ENCODE assay signal across 16 cellular contexts in genomic region chr6:54802775-54803631, GRCh38. TPM values are rescaled to one million over a fixed set of nuclear protein-coding genes. Genes with fewer than 3 reads are reported as not detected.
A peak's percentile ranks its signal among the peaks of the same experiment; 100 is the strongest.
DNase-seq lines count a peak whose midpoint lies in the region; ATAC-seq, FAIRE-seq and TF ChIP-seq lines count a peak whose summit lies in the region.
"Had no signal": no experiment of that assay in that cellular context is flagged by ENCODE, and none has a peak within 500 bp of the region (broad histone marks: within the 10 kb centered on the region; RNA-seq: fewer than 3 reads in every experiment).

No MANE protein-coding gene starts in this region.

- DNase-seq in AG09319 (ENCODE audit: extremely low read depth, low read depth) = peak; percentile 1
- DNase-seq in HTR-8/SVneo (ENCODE audit: insufficient read length, low spot score) = peak; percentile 24
- peak; percentile 61 for DNase-seq in astrocyte (ENCODE audit: low read depth)
- DNase-seq in keratinocyte (ENCODE audit: low read depth, low spot score) = no peak
- no peak for DNase-seq in NCI-H2196 (lab: John Stamatoyannopoulos, UW; ENCODE audit: unreplicated experiment)
- no peak for DNase-seq in spleen
- DNase-seq in left lobe of liver (ENCODE audit: low spot score) = no peak
- DNase-seq in middle frontal gyrus (ENCODE audit: extremely low spot score, low spot score) = no peak
- DNase-seq: CD4-positive, CD25-positive, alpha-beta regulatory T cell; heart left ventricle; naive B cell; NCI-H510A treated with DMSO at 0.1 percent for 48 hours; T-cell had no signal

- H3K4me2 ChIP-seq in astrocyte (ENCODE audit: low read length) = no peak overlapping the region
- no peak overlapping the region for H3K4me2 ChIP-seq in keratinocyte (ENCODE audit: control insufficient read depth, extremely low read depth, insufficient read depth, low read depth, low read length)

- H3K4me1 Mint-ChIP-seq in astrocyte (ENCODE audit: low read depth, unreplicated experiment) = peaks cover 19% of the 10 kb centered on the region
- H3K4me1 Mint-ChIP-seq: CD4-positive, CD25-positive, alpha-beta regulatory T cell; central memory CD8-positive, alpha-beta T cell; naive B cell; T-cell had no signal

- TF ChIP-seq CTCF in AG09319 (IDR thresholded peaks at IDR 0.05; ENCODE audit: low read depth, low read length) (no peak), astrocyte (IDR thresholded peaks at IDR 0.05; ENCODE audit: insufficient read depth, low read depth, low read length) (no peak), keratinocyte (optimal IDR thresholded peaks at IDR 0.05 in 1 of 3, IDR thresholded peaks at IDR 0.05 in 1 of 3, conservative IDR thresholded peaks at IDR 0.05 in 1 of 3; ENCODE audit: extremely low read depth in 1 of 3, insufficient read depth in 2 of 3, low read length in 3 of 3) (no peak), spleen (IDR thresholded peaks at IDR 0.05 in 8 of 11, conservative IDR thresholded peaks at IDR 0.05 in 3 of 11) (no peak)

- 57 to 70% (median 64%) methylated on average over 5 of the region's 5 CpGs for WGBS in spleen, 5 donors

- peaks cover 4% of the 10 kb centered on the region for H3K9me3 Mint-ChIP-seq in astrocyte (ENCODE audit: unreplicated experiment)

- H3K27ac ChIP-seq in astrocyte (ENCODE audit: low read depth, low read length) = no peak overlapping the region
- H3K27ac ChIP-seq in keratinocyte (ENCODE audit: control insufficient read depth, insufficient read depth, low read length) = no peak overlapping the region
- no peak overlapping the region for H3K27ac ChIP-seq in spleen
- H3K27ac ChIP-seq: heart left ventricle had no signal

- H3K36me3 ChIP-seq in astrocyte (ENCODE audit: insufficient read depth, low read length) (no peaks in the 10 kb centered on the region), keratinocyte (ENCODE audit: control insufficient read depth in 2 of 2, extremely low read depth in 1 of 2, insufficient read depth in 2 of 2, low read length in 2 of 2) (no peaks in the 10 kb centered on the region), spleen (no peaks in the 10 kb centered on the region)
- H3K36me3 ChIP-seq: heart left ventricle had no signal

- no peaks in the 10 kb centered on the region for H3K27me3 Mint-ChIP-seq in astrocyte (ENCODE audit: low read depth, unreplicated experiment)
- H3K27me3 Mint-ChIP-seq: CD4-positive, CD25-positive, alpha-beta regulatory T cell; central memory CD8-positive, alpha-beta T cell; naive B cell; stimulated activated naive CD8-positive, alpha-beta T cell treated with anti-CD3 and anti-CD28 coated beads, Interleukin-15, Interleukin-2, amounts not matched to agents 100 ng/mL and 50 ng/mL, for 24 hours; T-cell had no signal

- peak overlapping the region; percentile 3 for H3K27ac Mint-ChIP-seq in astrocyte (ENCODE audit: unreplicated experiment)
- H3K27ac Mint-ChIP-seq: CD4-positive, CD25-positive, alpha-beta regulatory T cell; naive B cell; stimulated activated naive CD8-positive, alpha-beta T cell treated with anti-CD3 and anti-CD28 coated beads, Interleukin-15, Interleukin-2, amounts not matched to agents 100 ng/mL and 50 ng/mL, for 24 hours; T-cell had no signal

- H3K9ac ChIP-seq in astrocyte (ENCODE audit: low read length) (no peak overlapping the region), keratinocyte (ENCODE audit: control insufficient read depth, extremely low read depth, insufficient read depth, low read length) (no peak overlapping the region)

- H3K27me3 ChIP-seq in astrocyte (ENCODE audit: insufficient read depth, low read length) (no peaks in the 10 kb centered on the region), keratinocyte (ENCODE audit: control insufficient read depth, extremely low read depth, insufficient read depth, low read length) (no peaks in the 10 kb centered on the region), spleen (replicated peaks in 1 of 7) (no peaks in the 10 kb centered on the region)
- H3K27me3 ChIP-seq: heart left ventricle had no signal

- H3K9me1 ChIP-seq in keratinocyte (ENCODE audit: control insufficient read depth, extremely low read depth, insufficient read depth, low read length) = no peaks in the 10 kb centered on the region

- intact Hi-C loops in spleen (cut with DNase I; ENCODE audit: low total_unique reads) = no loop called here

- FAIRE-seq in HTR-8/SVneo (lab: Jason Lieb, UNC) = no peak
- no peak for FAIRE-seq in astrocyte (lab: Jason Lieb, UNC)
- FAIRE-seq in keratinocyte (lab: Jason Lieb, UNC) = peak; percentile 96
- FAIRE-seq: GM12878 had no signal

- H3K4me3 Mint-ChIP-seq in astrocyte (ENCODE audit: unreplicated experiment) = no peak overlapping the region
- H3K4me3 Mint-ChIP-seq: central memory CD8-positive, alpha-beta T cell; naive B cell; stimulated activated naive CD8-positive, alpha-beta T cell treated with anti-CD3 and anti-CD28 coated beads, Interleukin-15, Interleukin-2, amounts not matched to agents 100 ng/mL and 50 ng/mL, for 24 hours; T-cell had no signal

- ATAC-seq in left lobe of liver = no peak
- ATAC-seq: GM12878, T-cell had no signal

- no peaks in the 10 kb centered on the region for H3K79me2 ChIP-seq in astrocyte (ENCODE audit: insufficient read depth, low read length)
- H3K79me2 ChIP-seq in keratinocyte (ENCODE audit: control insufficient read depth, insufficient read depth, low read length) = no peaks in the 10 kb centered on the region

- H3K36me3 Mint-ChIP-seq in astrocyte (ENCODE audit: low read depth, unreplicated experiment) = no peaks in the 10 kb centered on the region
- H3K36me3 Mint-ChIP-seq: CD4-positive, CD25-positive, alpha-beta regulatory T cell; naive B cell; T-cell had no signal

- H4K20me1 ChIP-seq in astrocyte (ENCODE audit: insufficient read depth, low read length) = no peaks in the 10 kb centered on the region
- H4K20me1 ChIP-seq in keratinocyte (ENCODE audit: control insufficient read depth, extremely low read depth, insufficient read depth, low read length) = no peaks in the 10 kb centered on the region

- H2AFZ ChIP-seq in astrocyte (ENCODE audit: low read depth, low read length) (no peak overlapping the region), keratinocyte (ENCODE audit: control insufficient read depth, low read length) (no peak overlapping the region)

- dilution Hi-C loops in keratinocyte (cut with MboI; ENCODE audit: extremely low pct_ligation_motif_present, low sequenced_read_pairs) = no loop called here

- no peaks in the 10 kb centered on the region for H3K9me3 ChIP-seq in astrocyte (ENCODE audit: insufficient read depth, low read depth, low read length)
- no peaks in the 10 kb centered on the region for H3K9me3 ChIP-seq in keratinocyte (ENCODE audit: control insufficient read depth, low read depth, low read length)
- no peaks in the 10 kb centered on the region for H3K9me3 ChIP-seq in spleen
- H3K9me3 ChIP-seq: heart left ventricle had no signal

- H3K4me3 ChIP-seq in astrocyte (ENCODE audit: insufficient read depth, low read depth, low read length) (no peak overlapping the region), keratinocyte (ENCODE audit: control insufficient read depth in 2 of 3, extremely low read depth in 1 of 3, insufficient read depth in 2 of 3, low read depth in 1 of 3, low read length in 3 of 3) (no peak overlapping the region), spleen (no peak overlapping the region)
- H3K4me3 ChIP-seq: GM12878, heart left ventricle had no signal

- H3K4me1 ChIP-seq in astrocyte (ENCODE audit: insufficient read depth, low read length) (no peaks in the 10 kb centered on the region), keratinocyte (ENCODE audit: control insufficient read depth, extremely low read depth, insufficient read depth, low read length) (peaks cover 21% of the 10 kb centered on the region), spleen (no peaks in the 10 kb centered on the region)
- H3K4me1 ChIP-seq: heart left ventricle had no signal

- TF ChIP-seq POLR2A in spleen (IDR thresholded peaks at IDR 0.05) = no peak

RNA-seq across cellular contexts. Expression of gene FAM83B, which starts 43.6 kb away (rescaled TPM):
- 0.79 and 1.9 TPM in 2 replicates for total RNA-seq in astrocyte
- polyA plus RNA-seq in keratinocyte = 19.3 to 30.3 TPM (median 26.5 TPM) in 3 replicates
- 17.3 TPM for polyA plus RNA-seq in keratinocyte (2011; ENCODE audit: low read depth)
- 9.3 and 22.6 TPM in 2 replicates for polyA plus RNA-seq in keratinocyte (2011; cell fraction: cytosol; rRNA removed)
- 37.4 and 43.7 TPM in 2 replicates for polyA plus RNA-seq in keratinocyte (2011; cell fraction: nucleus; rRNA removed)
- polyA plus RNA-seq in keratinocyte (2012; ENCODE audit: low replicate concordance) = 16.0 and 22.5 TPM in 2 replicates
- polyA minus RNA-seq in keratinocyte = 23.3 to 129 TPM (median 87.9 TPM) in 3 replicates
- polyA minus RNA-seq in keratinocyte (2011; cell fraction: cytosol; rRNA and poly(A)+ RNA removed) = 42.2 TPM
- polyA minus RNA-seq in keratinocyte (2011; cell fraction: nucleus; rRNA and poly(A)+ RNA removed) = 117 and 220 TPM in 2 replicates
- not detected for total RNA-seq in spleen
- not detected for polyA plus RNA-seq in spleen
- 0.15 TPM for total RNA-seq in left lobe of liver
- total RNA-seq: CD4-positive, CD25-positive, alpha-beta regulatory T cell had no signal
- polyA plus RNA-seq: CD4-positive, CD25-positive, alpha-beta regulatory T cell; GM12878 had no signal

Comparison
In these comparisons a context has a peak if more than half of its experiments do, and no peak if none do; other contexts are left out.
1. DNase-seq: peak in AG09319 (single experiment), HTR-8/SVneo (single experiment) and astrocyte (single experiment); none in keratinocyte (single experiment), NCI-H2196 (single experiment), spleen (single experiment), left lobe of liver (single experiment) and middle frontal gyrus (single experiment).